Comparison of ENCODE assay signal across 1 cellular context in genomic region chr12:1080520-1081223, GRCh38.
A peak's percentile ranks its signal among the peaks of the same experiment; 100 is the strongest.
TF ChIP-seq lines count a peak whose summit lies in the region.

No MANE protein-coding gene starts in this region.

TF ChIP-seq in GM12878, 131 proteins besides CTCF, POLR2A, EP300 and RAD21 (continued from another document and continues in another):
- TF ChIP-seq ZBTB40 (IDR thresholded peaks at IDR 0.05; ENCODE audit: borderline replicate concordance) (no peak), IKZF2 (IDR thresholded peaks at IDR 0.05) (peak; percentile 70 to 73), DPF2 (IDR thresholded peaks at IDR 0.05) (no peak), EGR1 (IDR thresholded peaks at IDR 0.05; ENCODE audit: borderline replicate concordance in 1 of 2, low read depth in 2 of 2, low read length in 2 of 2) (no peak), ZBTB4 (CRISPR knock-in tag; IDR thresholded peaks at IDR 0.05) (no peak), PBX3 (IDR thresholded peaks at IDR 0.05; ENCODE audit: insufficient replicate concordance, low read depth, low read length) (no peak), SMARCA5 (IDR thresholded peaks at IDR 0.05) (no peak), ZZZ3 (IDR thresholded peaks at IDR 0.05; ENCODE audit: control insufficient read depth, insufficient read length, low read depth) (no peak), SUPT20H (IDR thresholded peaks at IDR 0.05; ENCODE audit: borderline replicate concordance, control insufficient read depth, low read depth, low read length) (no peak), MLLT1 (IDR thresholded peaks at IDR 0.05) (peak; percentile 59), FOS (IDR thresholded peaks at IDR 0.05; ENCODE audit: borderline replicate concordance, extremely low read depth, insufficient read length) (no peak), NKRF (conservative IDR thresholded peaks at IDR 0.05) (no peak), POLR2AphosphoS5 (IDR thresholded peaks at IDR 0.05; ENCODE audit: low read length) (peak; percentile 42; the same call in 1 of the 2 replicates), RUNX3 (IDR thresholded peaks at IDR 0.05; ENCODE audit: low read length) (no peak; the same call in 1 of the 2 replicates), YY1 (IDR thresholded peaks at IDR 0.05; ENCODE audit: low read depth, low read length) (0 out of 2 replicates have a peak, but pooled peaks have one; percentile 36), ASH2L (IDR thresholded peaks at IDR 0.05; ENCODE audit: borderline replicate concordance, low read depth) (no peak), YBX1 (IDR thresholded peaks at IDR 0.05) (no peak), GATAD2B (conservative IDR thresholded peaks at IDR 0.05; ENCODE audit: low read depth) (no peak), SMC3 (IDR thresholded peaks at IDR 0.05; ENCODE audit: borderline replicate concordance, low read length) (no peak), CHD1 (IDR thresholded peaks at IDR 0.05; ENCODE audit: low read depth, low read length) (no peak), NRF1 (conservative IDR thresholded peaks at IDR 0.05; ENCODE audit: low read depth, low read length) (no peak), HDAC2 (IDR thresholded peaks at IDR 0.05) (no peak)
- TF ChIP-seq, protein P1, sequence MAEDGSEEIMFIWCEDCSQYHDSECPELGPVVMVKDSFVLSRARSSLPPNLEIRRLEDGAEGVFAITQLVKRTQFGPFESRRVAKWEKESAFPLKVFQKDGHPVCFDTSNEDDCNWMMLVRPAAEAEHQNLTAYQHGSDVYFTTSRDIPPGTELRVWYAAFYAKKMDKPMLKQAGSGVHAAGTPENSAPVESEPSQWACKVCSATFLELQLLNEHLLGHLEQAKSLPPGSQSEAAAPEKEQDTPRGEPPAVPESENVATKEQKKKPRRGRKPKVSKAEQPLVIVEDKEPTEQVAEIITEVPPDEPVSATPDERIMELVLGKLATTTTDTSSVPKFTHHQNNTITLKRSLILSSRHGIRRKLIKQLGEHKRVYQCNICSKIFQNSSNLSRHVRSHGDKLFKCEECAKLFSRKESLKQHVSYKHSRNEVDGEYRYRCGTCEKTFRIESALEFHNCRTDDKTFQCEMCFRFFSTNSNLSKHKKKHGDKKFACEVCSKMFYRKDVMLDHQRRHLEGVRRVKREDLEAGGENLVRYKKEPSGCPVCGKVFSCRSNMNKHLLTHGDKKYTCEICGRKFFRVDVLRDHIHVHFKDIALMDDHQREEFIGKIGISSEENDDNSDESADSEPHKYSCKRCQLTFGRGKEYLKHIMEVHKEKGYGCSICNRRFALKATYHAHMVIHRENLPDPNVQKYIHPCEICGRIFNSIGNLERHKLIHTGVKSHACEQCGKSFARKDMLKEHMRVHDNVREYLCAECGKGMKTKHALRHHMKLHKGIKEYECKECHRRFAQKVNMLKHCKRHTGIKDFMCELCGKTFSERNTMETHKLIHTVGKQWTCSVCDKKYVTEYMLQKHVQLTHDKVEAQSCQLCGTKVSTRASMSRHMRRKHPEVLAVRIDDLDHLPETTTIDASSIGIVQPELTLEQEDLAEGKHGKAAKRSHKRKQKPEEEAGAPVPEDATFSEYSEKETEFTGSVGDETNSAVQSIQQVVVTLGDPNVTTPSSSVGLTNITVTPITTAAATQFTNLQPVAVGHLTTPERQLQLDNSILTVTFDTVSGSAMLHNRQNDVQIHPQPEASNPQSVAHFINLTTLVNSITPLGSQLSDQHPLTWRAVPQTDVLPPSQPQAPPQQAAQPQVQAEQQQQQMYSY (CRISPR knock-in tag; IDR thresholded peaks at IDR 0.05) = no peak
- TF ChIP-seq, protein P2, sequence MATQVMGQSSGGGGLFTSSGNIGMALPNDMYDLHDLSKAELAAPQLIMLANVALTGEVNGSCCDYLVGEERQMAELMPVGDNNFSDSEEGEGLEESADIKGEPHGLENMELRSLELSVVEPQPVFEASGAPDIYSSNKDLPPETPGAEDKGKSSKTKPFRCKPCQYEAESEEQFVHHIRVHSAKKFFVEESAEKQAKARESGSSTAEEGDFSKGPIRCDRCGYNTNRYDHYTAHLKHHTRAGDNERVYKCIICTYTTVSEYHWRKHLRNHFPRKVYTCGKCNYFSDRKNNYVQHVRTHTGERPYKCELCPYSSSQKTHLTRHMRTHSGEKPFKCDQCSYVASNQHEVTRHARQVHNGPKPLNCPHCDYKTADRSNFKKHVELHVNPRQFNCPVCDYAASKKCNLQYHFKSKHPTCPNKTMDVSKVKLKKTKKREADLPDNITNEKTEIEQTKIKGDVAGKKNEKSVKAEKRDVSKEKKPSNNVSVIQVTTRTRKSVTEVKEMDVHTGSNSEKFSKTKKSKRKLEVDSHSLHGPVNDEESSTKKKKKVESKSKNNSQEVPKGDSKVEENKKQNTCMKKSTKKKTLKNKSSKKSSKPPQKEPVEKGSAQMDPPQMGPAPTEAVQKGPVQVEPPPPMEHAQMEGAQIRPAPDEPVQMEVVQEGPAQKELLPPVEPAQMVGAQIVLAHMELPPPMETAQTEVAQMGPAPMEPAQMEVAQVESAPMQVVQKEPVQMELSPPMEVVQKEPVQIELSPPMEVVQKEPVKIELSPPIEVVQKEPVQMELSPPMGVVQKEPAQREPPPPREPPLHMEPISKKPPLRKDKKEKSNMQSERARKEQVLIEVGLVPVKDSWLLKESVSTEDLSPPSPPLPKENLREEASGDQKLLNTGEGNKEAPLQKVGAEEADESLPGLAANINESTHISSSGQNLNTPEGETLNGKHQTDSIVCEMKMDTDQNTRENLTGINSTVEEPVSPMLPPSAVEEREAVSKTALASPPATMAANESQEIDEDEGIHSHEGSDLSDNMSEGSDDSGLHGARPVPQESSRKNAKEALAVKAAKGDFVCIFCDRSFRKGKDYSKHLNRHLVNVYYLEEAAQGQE (IDR thresholded peaks at IDR 0.05; ENCODE audit: low read depth, low read length) = no peak
- TF ChIP-seq, protein P3, sequence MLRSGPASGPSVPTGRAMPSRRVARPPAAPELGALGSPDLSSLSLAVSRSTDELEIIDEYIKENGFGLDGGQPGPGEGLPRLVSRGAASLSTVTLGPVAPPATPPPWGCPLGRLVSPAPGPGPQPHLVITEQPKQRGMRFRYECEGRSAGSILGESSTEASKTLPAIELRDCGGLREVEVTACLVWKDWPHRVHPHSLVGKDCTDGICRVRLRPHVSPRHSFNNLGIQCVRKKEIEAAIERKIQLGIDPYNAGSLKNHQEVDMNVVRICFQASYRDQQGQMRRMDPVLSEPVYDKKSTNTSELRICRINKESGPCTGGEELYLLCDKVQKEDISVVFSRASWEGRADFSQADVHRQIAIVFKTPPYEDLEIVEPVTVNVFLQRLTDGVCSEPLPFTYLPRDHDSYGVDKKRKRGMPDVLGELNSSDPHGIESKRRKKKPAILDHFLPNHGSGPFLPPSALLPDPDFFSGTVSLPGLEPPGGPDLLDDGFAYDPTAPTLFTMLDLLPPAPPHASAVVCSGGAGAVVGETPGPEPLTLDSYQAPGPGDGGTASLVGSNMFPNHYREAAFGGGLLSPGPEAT (IDR thresholded peaks at IDR 0.05; ENCODE audit: low read depth) = peak; percentile 53
- TF ChIP-seq, protein P4, sequence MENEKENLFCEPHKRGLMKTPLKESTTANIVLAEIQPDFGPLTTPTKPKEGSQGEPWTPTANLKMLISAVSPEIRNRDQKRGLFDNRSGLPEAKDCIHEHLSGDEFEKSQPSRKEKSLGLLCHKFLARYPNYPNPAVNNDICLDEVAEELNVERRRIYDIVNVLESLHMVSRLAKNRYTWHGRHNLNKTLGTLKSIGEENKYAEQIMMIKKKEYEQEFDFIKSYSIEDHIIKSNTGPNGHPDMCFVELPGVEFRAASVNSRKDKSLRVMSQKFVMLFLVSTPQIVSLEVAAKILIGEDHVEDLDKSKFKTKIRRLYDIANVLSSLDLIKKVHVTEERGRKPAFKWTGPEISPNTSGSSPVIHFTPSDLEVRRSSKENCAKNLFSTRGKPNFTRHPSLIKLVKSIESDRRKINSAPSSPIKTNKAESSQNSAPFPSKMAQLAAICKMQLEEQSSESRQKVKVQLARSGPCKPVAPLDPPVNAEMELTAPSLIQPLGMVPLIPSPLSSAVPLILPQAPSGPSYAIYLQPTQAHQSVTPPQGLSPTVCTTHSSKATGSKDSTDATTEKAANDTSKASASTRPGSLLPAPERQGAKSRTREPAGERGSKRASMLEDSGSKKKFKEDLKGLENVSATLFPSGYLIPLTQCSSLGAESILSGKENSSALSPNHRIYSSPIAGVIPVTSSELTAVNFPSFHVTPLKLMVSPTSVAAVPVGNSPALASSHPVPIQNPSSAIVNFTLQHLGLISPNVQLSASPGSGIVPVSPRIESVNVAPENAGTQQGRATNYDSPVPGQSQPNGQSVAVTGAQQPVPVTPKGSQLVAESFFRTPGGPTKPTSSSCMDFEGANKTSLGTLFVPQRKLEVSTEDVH (IDR thresholded peaks at IDR 0.05; ENCODE audit: low read depth, partially characterized antibody) = no peak
